ENCODE assay signal across 9 cellular contexts in the genomic region with DNA sequence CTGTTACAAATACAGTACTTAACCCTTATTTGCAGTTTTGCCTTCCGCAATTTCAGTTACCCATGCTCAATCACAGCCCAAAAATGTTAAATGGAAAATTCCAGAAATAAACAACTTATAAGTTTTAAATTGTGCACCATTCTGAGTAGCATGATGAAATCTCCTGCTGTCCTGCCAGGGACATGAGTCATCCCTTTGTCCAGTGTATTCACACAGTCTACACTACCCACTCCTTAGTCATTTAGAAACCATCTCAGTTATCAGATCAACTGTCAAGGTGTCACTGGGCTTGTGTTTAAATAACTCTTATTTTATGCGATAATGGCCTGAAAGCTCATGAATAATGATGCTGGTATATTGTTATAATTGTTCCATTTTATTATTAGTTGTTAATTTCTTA.
DNase-seq lines count a peak whose midpoint lies in the region; ATAC-seq and TF ChIP-seq lines count a peak whose summit lies in the region.
"Had no signal": no experiment of that assay in that cellular context is flagged by ENCODE, and none has a peak within 500 bp of the region (broad histone marks: within the 10 kb centered on the region; RNA-seq: fewer than 3 reads in every experiment).

No MANE protein-coding gene starts in this region.

- no peak overlapping the region for H2AFZ ChIP-seq in HCT116 (ENCODE audit: low read depth, low read length, poor library complexity, severe bottlenecking)

- H3K27me3 ChIP-seq in HCT116 (ENCODE audit: insufficient read depth, low read length) (no peaks in the 10 kb centered on the region), heart left ventricle (no peaks in the 10 kb centered on the region)

- RAD21 ChIA-PET in HCT116 (lab: Charles Lee; ENCODE audit: low non-redundant PET in 1 of 2, low total read pairs in 2 of 2, uncharacterized antibody in 2 of 2, unreplicated experiment in 2 of 2), result no interaction called here

- no peaks in the 10 kb centered on the region for H4K20me1 ChIP-seq in HCT116 (ENCODE audit: insufficient read depth)

- H3K27ac ChIP-seq in HCT116 (ENCODE audit: low read depth, low read length), result no peak overlapping the region
- H3K27ac ChIP-seq in heart left ventricle, result peak overlapping the region in 10 of 12 donors; percentile 0 to 65 (median 32)

- intact Hi-C loops in HCT116 (cut with micrococcal nuclease), result no loop called here
- intact Hi-C loops in heart left ventricle (cut with DNase I), result no loop called here

- 79 to 85% (median 83%) methylated on average over 2 of the region's 2 CpGs for WGBS in heart left ventricle, 4 donors

- H3K79me2 ChIP-seq in HCT116 (ENCODE audit: insufficient read depth, low read length), result no peaks in the 10 kb centered on the region

- no peak overlapping the region for H3K4me3 Mint-ChIP-seq in type B pancreatic cell
- H3K4me3 Mint-ChIP-seq: brain had no signal

- DNase-seq in HCT116 (ENCODE audit: low read depth, low spot score) (peak; percentile 67), SW 1271 (lab: John Stamatoyannopoulos, UW) (peak; percentile 78 to 92), heart left ventricle (peak in 1 of 5 donors; percentile 62), type B pancreatic cell (ENCODE audit: extremely low spot score, unreplicated experiment) (no peak), C1 segment of cervical spinal cord (lab: John Stamatoyannopoulos, UW) (no peak), midbrain (lab: John Stamatoyannopoulos, UW) (no peak), nucleus accumbens (lab: John Stamatoyannopoulos, UW) (no peak)
- DNase-seq: NCI-H2081 had no signal

- ATAC-seq in HCT116, result peak; percentile 79
- ATAC-seq in heart left ventricle, result peak in 3 of 4 donors; percentile 52 to 83 (median 75)

- CTCF ChIA-PET in HCT116 (lab: Charles Lee), result interaction anchor here (1.5 kb wide), 1 partner anchor 19 kb away, joined by 4 read pairs; no protein-coding TSS in a partner anchor

- POLR2A ChIA-PET in HCT116 (lab: Charles Lee), result no interaction called here

- H3K27ac Mint-ChIP-seq in type B pancreatic cell, result peak overlapping the region; percentile 69
- H3K27ac Mint-ChIP-seq: brain had no signal

- TF ChIP-seq CTCF in HCT116 (IDR thresholded peaks at IDR 0.05 in 2 of 3, conservative IDR thresholded peaks at IDR 0.05 in 1 of 3; ENCODE audit: borderline replicate concordance in 1 of 3, insufficient read depth in 1 of 3, low read depth in 2 of 3, low read length in 2 of 3) (no peak), heart left ventricle (IDR thresholded peaks at IDR 0.05) (no peak), type B pancreatic cell (conservative IDR thresholded peaks at IDR 0.05) (no peak)

- H3K27me3 Mint-ChIP-seq in type B pancreatic cell, result no peaks in the 10 kb centered on the region

- TF ChIP-seq RAD21 in HCT116 (IDR thresholded peaks at IDR 0.05; ENCODE audit: low read depth), result no peak

- H3K4me1 Mint-ChIP-seq in type B pancreatic cell (ENCODE audit: unreplicated experiment), result no peaks in the 10 kb centered on the region
- H3K4me1 Mint-ChIP-seq: brain had no signal

- no peak overlapping the region for H3K9ac ChIP-seq in HCT116 (ENCODE audit: low read length)

- H3K36me3 ChIP-seq in HCT116 (ENCODE audit: control insufficient read depth in 1 of 2, insufficient read depth in 2 of 2, low read length in 2 of 2), result no peaks in the 10 kb centered on the region
- H3K36me3 ChIP-seq in heart left ventricle, result no peaks in the 10 kb centered on the region

- H3K9me3 ChIP-seq in HCT116 (ENCODE audit: control insufficient read depth in 1 of 2, insufficient read depth in 1 of 2, low read depth in 1 of 2, low read length in 2 of 2) (no peaks in the 10 kb centered on the region), heart left ventricle (no peaks in the 10 kb centered on the region)

- H3K4me3 ChIP-seq in HCT116 (replicated peaks in 1 of 2; ENCODE audit: low read depth in 1 of 2, low read length in 2 of 2), result no peak overlapping the region
- H3K4me3 ChIP-seq in heart left ventricle, result no peak overlapping the region

- no TSS peak for BruUV-seq in HCT116 (replicated peaks; lab: Mats Ljungman, UMichigan)

- H3K4me2 ChIP-seq in HCT116 (ENCODE audit: low read length), result peak overlapping the region; percentile 5; the same call in 1 of the 2 replicates

- no peaks in the 10 kb centered on the region for H3K36me3 Mint-ChIP-seq in type B pancreatic cell
- H3K36me3 Mint-ChIP-seq: brain had no signal

- H3K4me1 ChIP-seq in HCT116 (ENCODE audit: control insufficient read depth in 1 of 2, insufficient read depth in 2 of 2, low read length in 2 of 2) (peaks cover 3 to 7% of the 10 kb centered on the region in 2 experiments; a peak in 1 of 4 replicates), heart left ventricle (peaks cover 0 to 39% (median 9%) of the 10 kb centered on the region in 12 donors)

- TF ChIP-seq POLR2A in HCT116 (IDR thresholded peaks at IDR 0.05; ENCODE audit: borderline replicate concordance, extremely low read depth, insufficient read depth, insufficient read length), result no peak
- no peak for TF ChIP-seq POLR2A in heart left ventricle (IDR thresholded peaks at IDR 0.05)

- H3K9me2 ChIP-seq in HCT116 (ENCODE audit: insufficient read depth), result no peaks in the 10 kb centered on the region

- H3K9me3 Mint-ChIP-seq in type B pancreatic cell, result no peaks in the 10 kb centered on the region
- H3K9me3 Mint-ChIP-seq: brain had no signal

TF ChIP-seq in HCT116, 20 proteins besides CTCF, POLR2A, EP300 and RAD21:
- TF ChIP-seq ZFX (IDR thresholded peaks at IDR 0.05), result no peak
- no peak for TF ChIP-seq YY1 (IDR thresholded peaks at IDR 0.05; ENCODE audit: extremely low read depth, insufficient replicate concordance, low read depth, low read length)
- TF ChIP-seq MAX (IDR thresholded peaks at IDR 0.05), result no peak
- TF ChIP-seq CEBPB (IDR thresholded peaks at IDR 0.05; ENCODE audit: low read depth), result peak; percentile 82
- TF ChIP-seq, protein P1, sequence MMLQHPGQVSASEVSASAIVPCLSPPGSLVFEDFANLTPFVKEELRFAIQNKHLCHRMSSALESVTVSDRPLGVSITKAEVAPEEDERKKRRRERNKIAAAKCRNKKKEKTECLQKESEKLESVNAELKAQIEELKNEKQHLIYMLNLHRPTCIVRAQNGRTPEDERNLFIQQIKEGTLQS (IDR thresholded peaks at IDR 0.05), result peak; percentile 84
- TF ChIP-seq SP1 (IDR thresholded peaks at IDR 0.05; ENCODE audit: low read depth), result peak; percentile 59
- TF ChIP-seq CBX3 (IDR thresholded peaks at IDR 0.05; ENCODE audit: low read depth), result peak; percentile 64; the same call in 1 of the 2 replicates
- peak; percentile 78 for TF ChIP-seq JUND (IDR thresholded peaks at IDR 0.05)
- TF ChIP-seq ZBTB33 (IDR thresholded peaks at IDR 0.05; ENCODE audit: extremely low read depth, insufficient replicate concordance, low read length), result no peak
- TF ChIP-seq FOSL1 (IDR thresholded peaks at IDR 0.05; ENCODE audit: low read depth), result peak; percentile 83
- TF ChIP-seq TCF7L2 (IDR thresholded peaks at IDR 0.05; ENCODE audit: borderline replicate concordance, extremely low read depth, insufficient read depth, insufficient read length), result no peak

Comparison
In these comparisons a context has a peak if more than half of its experiments do, and no peak if none do; other contexts are left out.
1. DNase-seq: peak in HCT116 (single experiment) and SW 1271 (2 of 2); none in type B pancreatic cell (single experiment), C1 segment of cervical spinal cord (0 of 14), midbrain (single experiment) and nucleus accumbens (0 of 56).